18 cellular contexts compared by ENCODE assay signal in genomic region chr3:138761002-138761401, GRCh38.
"Had no signal": no experiment of that assay in that cellular context is flagged by ENCODE, and none has a peak within 500 bp of the region (broad histone marks: within the 10 kb centered on the region; RNA-seq: fewer than 3 reads in every experiment).

No MANE protein-coding gene starts in this region.

- H3K4me3 ChIP-seq: adrenal gland, breast epithelium, sigmoid colon, SK-N-MC, upper lobe of right lung had no signal

- DNase-seq: activated CD8-positive, alpha-beta memory T cell treated with anti-CD3 and anti-CD28 coated beads for 24 hours; activated gamma-delta T cell treated with Interleukin-2 at 50 U/mL for 16 hours; adrenal gland; effector CD4-positive, alpha-beta T cell; head of caudate nucleus; kidney; occipital lobe; posterior cingulate gyrus; SHP77; sigmoid colon; stimulated activated CD4-positive, alpha-beta T cell treated with anti-CD3 and anti-CD28 coated beads, Interleukin-4, amount 100 ng/mL, for 4 hours; stimulated activated naive CD4-positive, alpha-beta T cell; T1000; upper lobe of right lung had no signal

- H3K9me3 ChIP-seq: adrenal gland, breast epithelium, sigmoid colon, upper lobe of right lung had no signal

- H3K4me3 Mint-ChIP-seq: mesothelial cell of epicardium had no signal

- H3K27ac Mint-ChIP-seq: mesothelial cell of epicardium had no signal

- ATAC-seq: left lobe of liver, upper lobe of right lung had no signal

- H3K4me1 Mint-ChIP-seq: mesothelial cell of epicardium had no signal
